Comparison of ENCODE assay signal across 8 cellular contexts in the genomic region with DNA sequence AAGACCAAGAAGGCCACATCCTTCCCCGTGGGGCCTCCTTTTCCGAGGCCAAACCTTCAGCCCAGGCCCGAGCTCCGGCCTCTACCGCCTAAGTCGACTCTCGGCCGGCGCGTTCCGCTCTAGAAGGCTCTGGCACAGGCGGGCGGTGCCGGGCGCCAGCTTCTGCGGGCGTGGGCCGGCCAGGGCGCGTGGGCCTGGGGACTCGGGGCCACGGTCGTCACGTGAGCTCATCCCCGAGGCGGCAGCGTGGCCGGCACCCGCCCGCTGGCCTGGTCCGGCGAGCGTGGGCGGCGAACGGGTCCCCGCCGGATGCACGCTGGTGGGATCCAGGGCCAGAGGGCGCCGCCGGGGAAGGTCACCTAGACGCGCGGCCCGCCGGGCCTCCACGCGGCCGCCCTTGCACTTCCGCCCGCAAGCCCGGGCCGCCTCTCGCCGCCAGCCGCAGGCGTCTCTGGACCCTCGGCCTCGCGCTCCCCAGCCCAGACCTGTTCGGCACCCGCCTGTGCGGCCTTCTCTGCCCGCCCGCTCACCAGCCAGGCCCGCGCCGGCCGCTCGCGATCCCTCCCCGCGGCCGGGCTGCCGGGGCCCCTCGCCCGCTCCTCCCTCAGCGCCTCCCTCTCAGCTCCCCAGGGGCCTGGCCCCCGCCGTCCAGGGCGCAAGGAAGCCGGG.
A peak's percentile ranks its signal among the peaks of the same experiment; 100 is the strongest.
DNase-seq lines count a peak whose midpoint lies in the region; FAIRE-seq and TF ChIP-seq lines count a peak whose summit lies in the region.

No MANE protein-coding gene starts in this region.

- H3K27me3 Mint-ChIP-seq in nephron (ENCODE audit: low read depth): no peaks in the 10 kb centered on the region

- H3K9me2 ChIP-seq in MM.1S (replicated peaks; ENCODE audit: insufficient read depth, low read length): no peaks in the 10 kb centered on the region

- peaks cover 6% of the 10 kb centered on the region; the same call in 1 of the 2 replicates for H3F3A ChIP-seq in MM.1S (ENCODE audit: insufficient read depth, low read length)

- peaks cover 13% of the 10 kb centered on the region for H3K4me1 ChIP-seq in MM.1S (ENCODE audit: low read length)

- peak overlapping the region; percentile 89 to 98 (median 92) for H3K4me3 Mint-ChIP-seq in nephron

- 0 out of 2 replicates have a peak, but pooled peaks cover 5% of the 10 kb centered on the region for H3K36me3 ChIP-seq in MM.1S (replicated peaks; ENCODE audit: insufficient read depth, low read length)

- H3K4me1 Mint-ChIP-seq in nephron: peaks cover 61% of the 10 kb centered on the region

- peak overlapping the region; percentile 90 for H3K9ac ChIP-seq in MM.1S (ENCODE audit: low read length)

- peak overlapping the region; percentile 83; the same call in 1 of the 2 replicates for H3K27ac ChIP-seq in MM.1S (ENCODE audit: low read length)

- TF ChIP-seq CTCF in GM12864 (IDR thresholded peaks at IDR 0.05; ENCODE audit: low read depth, low read length, missing control alignments): no peak
- no peak for TF ChIP-seq CTCF in MM.1S (IDR thresholded peaks at IDR 0.05; ENCODE audit: low read length)
- no peak for TF ChIP-seq CTCF in nephron (IDR thresholded peaks at IDR 0.05; ENCODE audit: unreplicated experiment in 3 of 3)

- no peaks in the 10 kb centered on the region for H3K9me3 ChIP-seq in MM.1S (replicated peaks; ENCODE audit: insufficient read depth, low read length)

- no peaks in the 10 kb centered on the region for H3K27me3 ChIP-seq in MM.1S (replicated peaks; ENCODE audit: insufficient read depth, low read length)

- peak overlapping the region; percentile 93 for H3K4me2 ChIP-seq in MM.1S (ENCODE audit: low read depth, low read length)

- peak overlapping the region; percentile 82 for H3K4me3 ChIP-seq in GM12864 (ENCODE audit: low read depth, low read length)
- peak overlapping the region; percentile 93 for H3K4me3 ChIP-seq in MM.1S (ENCODE audit: low read length)

- H3K9me3 Mint-ChIP-seq in nephron: no peaks in the 10 kb centered on the region

- H2AFZ ChIP-seq in MM.1S (ENCODE audit: low read length): peak overlapping the region; percentile 40; the same call in 1 of the 2 replicates

- peaks cover 65% of the 10 kb centered on the region for H3K79me2 ChIP-seq in MM.1S (ENCODE audit: low read length)

- peaks cover 40% of the 10 kb centered on the region for H4K20me1 ChIP-seq in MM.1S (ENCODE audit: insufficient read depth, low read length)

- 0 out of 2 replicates have a peak, but pooled peaks have one; percentile 15 for TF ChIP-seq POLR2A in H54 (IDR thresholded peaks at IDR 0.05; ENCODE audit: low read depth, low read length)

- H3K36me3 Mint-ChIP-seq in nephron (ENCODE audit: low read depth): peaks cover 17% of the 10 kb centered on the region

- FAIRE-seq in H54 (lab: Jason Lieb, UNC): no peak

- peak overlapping the region; percentile 90 to 99 (median 98) for H3K27ac Mint-ChIP-seq in nephron

- DNase-seq in GM12864 (ENCODE audit: low read depth) (no peak), H54 (ENCODE audit: insufficient read length, low spot score) (no peak), MM.1S (peak; percentile 45), fibroblast of peridontal ligament (ENCODE audit: extremely low read depth) (peak; percentile 40), superior temporal gyrus (ENCODE audit: extremely low spot score) (peak; percentile 36), cortex of kidney (lab: John Stamatoyannopoulos, UW) (no peak)
- peak; percentile 68 to 73 for DNase-seq in activated T-cell treated with anti-CD3 and anti-CD28 coated beads, Interleukin-2, amount 50 U/mL, for 48 hours

Comparison
In these comparisons a context has a peak if more than half of its experiments do, and no peak if none do; other contexts are left out.
1. DNase-seq: peak in MM.1S (single experiment), activated T-cell treated with anti-CD3 and anti-CD28 coated beads, Interleukin-2, amount 50 U/mL, for 48 hours (2 of 2), fibroblast of peridontal ligament (single experiment) and superior temporal gyrus (single experiment); none in GM12864 (single experiment), H54 (single experiment) and cortex of kidney (single experiment).